ENCODE assay signal across 18 cellular contexts in genomic region chr14:78469947-78470346, GRCh38.
DNase-seq lines count a peak whose midpoint lies in the region; ATAC-seq and TF ChIP-seq lines count a peak whose summit lies in the region.
"Had no signal": no experiment of that assay in that cellular context is flagged by ENCODE, and none has a peak within 500 bp of the region (broad histone marks: within the 10 kb centered on the region; RNA-seq: fewer than 3 reads in every experiment).

No MANE protein-coding gene starts in this region.

- in situ Hi-C loops in gastrocnemius medialis (cut with MboI; ENCODE audit: low sequenced_read_pairs in 4 of 4), result no loop called here

- H3K27me3 ChIP-seq in left ventricle myocardium inferior (ENCODE audit: low read depth) (no peaks in the 10 kb centered on the region), gastrocnemius medialis (no peaks in the 10 kb centered on the region)

- TF ChIP-seq CTCF in left ventricle myocardium inferior (IDR thresholded peaks at IDR 0.05; ENCODE audit: borderline replicate concordance), result no peak
- TF ChIP-seq CTCF in gastrocnemius medialis (IDR thresholded peaks at IDR 0.05 in 4 of 5, conservative IDR thresholded peaks at IDR 0.05 in 1 of 5), result no peak

- TF ChIP-seq POLR2A in gastrocnemius medialis (IDR thresholded peaks at IDR 0.05), result no peak

- H3K4me3 ChIP-seq in left ventricle myocardium inferior (no peak overlapping the region), gastrocnemius medialis (no peak overlapping the region)
- H3K4me3 ChIP-seq: A549, GM23338 had no signal

- DNase-seq in NCI-H1105 treated with DMSO at 0.1 percent for 48 hours (lab: John Stamatoyannopoulos, UW), result peak; percentile 35
- DNase-seq in NCI-H1105 (lab: John Stamatoyannopoulos, UW), result no peak
- DNase-seq in Right ventricle myocardium superior, result no peak
- DNase-seq in left ventricle myocardium inferior, result no peak
- DNase-seq in gastrocnemius medialis, result no peak
- DNase-seq in midbrain (lab: John Stamatoyannopoulos, UW), result no peak
- DNase-seq: AML-193; CD4-positive, alpha-beta T cell; DMS153; DMS79; GDM1; HCEC 1CT had no signal

- H3K4me1 ChIP-seq in left ventricle myocardium inferior, result peaks cover 12% of the 10 kb centered on the region
- peaks cover 10 to 11% of the 10 kb centered on the region in 2 donors for H3K4me1 ChIP-seq in gastrocnemius medialis
- H3K4me1 ChIP-seq: A549 had no signal

- H3K27ac ChIP-seq in left ventricle myocardium inferior (replicated peaks), result no peak overlapping the region
- peak overlapping the region; percentile 24 to 56 (median 38) for H3K27ac ChIP-seq in gastrocnemius medialis
- H3K27ac ChIP-seq: 22Rv1, A549, C4-2B, HL-60 had no signal

- H3K9me3 ChIP-seq in left ventricle myocardium inferior (replicated peaks) (peaks cover 20% of the 10 kb centered on the region), gastrocnemius medialis (no peaks in the 10 kb centered on the region)
- H3K9me3 ChIP-seq: A549 had no signal

- intact Hi-C loops in Right ventricle myocardium superior (cut with DNase I) (no loop called here), left ventricle myocardium inferior (cut with micrococcal nuclease) (no loop called here), gastrocnemius medialis (cut with DNase I; ENCODE audit: low total_unique reads) (loop anchor here (5.0 kb wide), 1 partner anchor 107 kb away; no protein-coding TSS in a partner anchor)

- H3K36me3 ChIP-seq in left ventricle myocardium inferior (no peaks in the 10 kb centered on the region), gastrocnemius medialis (no peaks in the 10 kb centered on the region)

- ATAC-seq in Right ventricle myocardium superior (ENCODE audit: poor library complexity), result peak; percentile 59
- peak; percentile 85 to 91 for ATAC-seq in gastrocnemius medialis
- ATAC-seq in GM21825 (IDR thresholded peaks at IDR 0.05; ENCODE audit: unreplicated experiment), result no peak
- ATAC-seq: A549, GM23338 had no signal
